26 cellular contexts compared by ENCODE assay signal in genomic region chr3:114858329-114858728, GRCh38.
DNase-seq lines count a peak whose midpoint lies in the region; ATAC-seq, FAIRE-seq and TF ChIP-seq lines count a peak whose summit lies in the region.
"Had no signal": no experiment of that assay in that cellular context is flagged by ENCODE, and none has a peak within 500 bp of the region (broad histone marks: within the 10 kb centered on the region; RNA-seq: fewer than 3 reads in every experiment).

No MANE protein-coding gene starts in this region.

- TF ChIP-seq POLR2A in thyroid gland (IDR thresholded peaks at IDR 0.05), result no peak

- H3F3A ChIP-seq in Loucy (ENCODE audit: low read depth), result no peaks in the 10 kb centered on the region

- DNase-seq in dermis blood vessel endothelial cell (peak; percentile 52), mucosa of descending colon (peak in 1 of 3 donors; percentile 72), small intestine (no peak), thyroid gland (no peak)
- DNase-seq in stimulated activated CD4-positive, alpha-beta T cell treated with anti-CD3 and anti-CD28 coated beads, Interleukin-4, amount 100 ng/mL, for 4 hours, result no peak
- DNase-seq: Caco-2; CD8-positive, alpha-beta T cell; DMS 273 treated with DMSO at 0.1 percent for 48 hours; DND-41; NCI-H1105 treated with DMSO at 0.1 percent for 48 hours; NCI-H187; NCI-H2081 treated with DMSO at 0.1 percent for 48 hours; NCI-H2171 treated with DMSO at 0.1 percent for 48 hours; NCI-H345; NCI-H510A treated with DMSO at 0.1 percent for 48 hours; NCI-H82; NK-92 treated with Interleukin-12 subunit alpha and Interleukin-12 subunit beta, amount 100 ng/mL, for 24 hours; PC-3 had no signal

- no peaks in the 10 kb centered on the region for H3K9me2 ChIP-seq in Loucy (replicated peaks; ENCODE audit: low read depth, low read length)

- no peaks in the 10 kb centered on the region for H3K27me3 ChIP-seq in BLaER1
- H3K27me3 ChIP-seq in Loucy (ENCODE audit: insufficient read depth, low read length, poor library complexity, severe bottlenecking), result no peaks in the 10 kb centered on the region
- no peaks in the 10 kb centered on the region for H3K27me3 ChIP-seq in small intestine (ENCODE audit: control insufficient read depth in 2 of 2, insufficient read depth in 2 of 2, low read length in 2 of 2)
- no peaks in the 10 kb centered on the region for H3K27me3 ChIP-seq in thyroid gland
- H3K27me3 ChIP-seq: SJSA1 had no signal

- H3K4me3 ChIP-seq in BLaER1 (no peak overlapping the region), Loucy (ENCODE audit: low read length, poor library complexity, severe bottlenecking) (no peak overlapping the region), mucosa of descending colon (no peak overlapping the region), small intestine (ENCODE audit: low read depth in 1 of 2, low read length in 2 of 2) (no peak overlapping the region), thyroid gland (replicated peaks in 1 of 3) (no peak overlapping the region)
- H3K4me3 ChIP-seq: A549, SJSA1 had no signal

- no peaks in the 10 kb centered on the region for H3K79me2 ChIP-seq in Loucy (ENCODE audit: insufficient read depth, low read length)

- H3K9ac ChIP-seq in BLaER1 (no peak overlapping the region), Loucy (ENCODE audit: low read depth, low read length, poor library complexity, severe bottlenecking) (peak overlapping the region; percentile 16)

- intact Hi-C loops in mucosa of descending colon (cut with DNase I, micrococcal nuclease), result no loop called here
- intact Hi-C loops in thyroid gland (cut with DNase I), result no loop called here

- no peak overlapping the region for H2AFZ ChIP-seq in Loucy (ENCODE audit: low read length)

- H3K9me3 ChIP-seq in BLaER1 (no peaks in the 10 kb centered on the region), Loucy (ENCODE audit: insufficient read depth, low read depth, low read length) (no peaks in the 10 kb centered on the region), mucosa of descending colon (no peaks in the 10 kb centered on the region), small intestine (ENCODE audit: control insufficient read depth, low read depth) (no peaks in the 10 kb centered on the region), thyroid gland (no peaks in the 10 kb centered on the region)
- H3K9me3 ChIP-seq: A549, Caco-2, SJSA1 had no signal

- ATAC-seq in mucosa of descending colon, result peak; percentile 80
- ATAC-seq: A549; CD8-positive, alpha-beta T cell; HCT116; PC-3; Right ventricle myocardium inferior had no signal

- FAIRE-seq in small intestine (lab: Jason Lieb, UNC), result no peak
- FAIRE-seq: A549, GM19239 had no signal

- TF ChIP-seq CTCF in Loucy (conservative IDR thresholded peaks at IDR 0.05; ENCODE audit: low read length), result no peak
- TF ChIP-seq CTCF in mucosa of descending colon (IDR thresholded peaks at IDR 0.05), result no peak
- TF ChIP-seq CTCF in thyroid gland (IDR thresholded peaks at IDR 0.05), result no peak

- WGBS in small intestine, 3 donors, result 62 to 74% (median 70%) methylated on average over 4 of the region's 4 CpGs
- WGBS in thyroid gland, 2 donors, result 81 to 84% methylated on average over 4 of the region's 4 CpGs

- no peak overlapping the region for H3K27ac ChIP-seq in BLaER1
- no peak overlapping the region for H3K27ac ChIP-seq in small intestine (ENCODE audit: low read depth in 1 of 2, low read length in 1 of 2)
- no peak overlapping the region for H3K27ac ChIP-seq in thyroid gland
- H3K27ac ChIP-seq: A549, C4-2B, SJSA1 had no signal

- H4K20me1 ChIP-seq in BLaER1 (no peaks in the 10 kb centered on the region), Loucy (ENCODE audit: insufficient read depth, low read length, poor library complexity, severe bottlenecking) (no peaks in the 10 kb centered on the region)

- peak overlapping the region; percentile 14; the same call in 1 of the 2 replicates for H3K4me2 ChIP-seq in BLaER1
- H3K4me2 ChIP-seq in Loucy (ENCODE audit: low read depth, low read length, poor library complexity, severe bottlenecking), result no peak overlapping the region
- H3K4me2 ChIP-seq: A549 had no signal

- H3K4me1 ChIP-seq in BLaER1, result peaks cover 12% of the 10 kb centered on the region; the same call in 1 of the 2 replicates
- H3K4me1 ChIP-seq in Loucy (ENCODE audit: insufficient read depth, low read length, poor library complexity, severe bottlenecking), result peaks cover 71% of the 10 kb centered on the region
- H3K4me1 ChIP-seq in mucosa of descending colon (ENCODE audit: low read depth), result peaks cover 12% of the 10 kb centered on the region
- peaks cover 0 to under 1% of the 10 kb centered on the region in 2 donors for H3K4me1 ChIP-seq in small intestine (ENCODE audit: control insufficient read depth in 2 of 2, insufficient read depth in 1 of 2, low read depth in 1 of 2, low read length in 1 of 2)
- H3K4me1 ChIP-seq in thyroid gland, result peaks cover 0 to 6% of the 10 kb centered on the region in 2 donors
- H3K4me1 ChIP-seq: Caco-2, SJSA1 had no signal

- no peaks in the 10 kb centered on the region for H3K36me3 ChIP-seq in BLaER1
- H3K36me3 ChIP-seq in Loucy (ENCODE audit: insufficient read depth, low read length), result no peaks in the 10 kb centered on the region
- no peaks in the 10 kb centered on the region for H3K36me3 ChIP-seq in mucosa of descending colon (ENCODE audit: low read depth)
- H3K36me3 ChIP-seq in small intestine (ENCODE audit: control insufficient read depth in 2 of 2, insufficient read depth in 2 of 2, low read length in 2 of 2), result no peaks in the 10 kb centered on the region
- no peaks in the 10 kb centered on the region for H3K36me3 ChIP-seq in thyroid gland
- H3K36me3 ChIP-seq: SJSA1 had no signal
